28 cellular contexts compared by ENCODE assay signal in the genomic region with DNA sequence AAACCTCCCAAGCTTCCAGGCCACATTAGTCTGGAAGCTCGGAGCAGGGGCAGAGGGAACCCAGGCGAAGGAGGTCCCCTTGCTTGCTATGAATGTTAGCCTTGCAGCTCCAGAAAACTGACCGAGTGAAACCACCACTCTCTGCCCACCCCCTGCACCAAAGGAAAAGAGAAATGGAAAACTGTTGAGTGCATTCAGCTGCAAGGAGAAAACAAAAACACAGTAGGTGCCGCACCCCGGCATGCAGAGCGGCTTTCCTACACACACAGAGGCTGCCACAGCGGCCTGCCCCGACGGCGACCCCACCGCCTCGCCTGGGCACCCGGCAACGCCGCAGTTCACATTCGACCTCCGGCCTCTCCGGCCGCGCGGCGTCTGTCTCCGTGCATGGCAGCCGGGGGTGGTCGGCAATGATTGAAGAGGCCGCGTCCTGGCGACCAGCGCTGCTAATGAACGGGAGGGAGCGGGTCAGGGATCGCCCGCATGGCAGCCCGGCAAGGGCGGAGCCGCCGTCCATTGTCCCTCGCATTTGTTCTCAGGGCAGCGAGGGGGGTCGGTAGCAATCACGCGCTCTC.
"Had no signal": no experiment of that assay in that cellular context is flagged by ENCODE, and none has a peak within 500 bp of the region (broad histone marks: within the 10 kb centered on the region; RNA-seq: fewer than 3 reads in every experiment).

No MANE protein-coding gene starts in this region.

- H3K4me1 ChIP-seq: vagina had no signal

- H3K4me1 Mint-ChIP-seq: activated naive CD4-positive, alpha-beta T cell treated with anti-CD3 and anti-CD28 coated beads, Interleukin-2, amount 50 U/mL, for 24 hours; activated naive CD8-positive, alpha-beta T cell treated with anti-CD3 and anti-CD28 coated beads, Interleukin-2, amount 50 U/mL, for 24 hours; activated T-helper 17 cell treated with anti-CD3 and anti-CD28 coated beads, Interleukin-2, amount 50 U/mL, for 72 hours; central memory CD8-positive, alpha-beta T cell; mesothelial cell of epicardium; naive B cell; T-helper 17 cell had no signal

- H3K36me3 ChIP-seq: thoracic aorta, vagina, WERI-Rb-1 had no signal

- DNase-seq: activated CD4-positive, alpha-beta T cell treated with anti-CD3 and anti-CD28 coated beads for 48 hours; activated CD4-positive, alpha-beta T cell treated with anti-CD3 and anti-CD28 coated beads, Interleukin-2, amount 50 U/mL, for 48 hours; activated CD8-positive, alpha-beta memory T cell treated with anti-CD3 and anti-CD28 coated beads, Interleukin-2, amount 50 U/mL, for 4 hours; activated gamma-delta T cell treated with Interleukin-2 at 50 U/mL for 16 hours; activated naive CD8-positive, alpha-beta T cell treated with anti-CD3 and anti-CD28 coated beads, Interleukin-2, amount 50 U/mL, for 24 hours; activated T-cell treated with anti-CD3 and anti-CD28 coated beads, Interleukin-2, amount 50 U/mL, for 4 hours; foreskin fibroblast; left colon; mammary epithelial cell; naive B cell; stimulated activated CD4-positive, alpha-beta T cell treated with anti-CD3 and anti-CD28 coated beads, Interleukin-12 subunit alpha, Interleukin-12 subunit beta, amount 100 ng/mL, for 4 hours; stimulated activated CD4-positive, alpha-beta T cell treated with anti-CD3 and anti-CD28 coated beads, Interleukin-4, amount 100 ng/mL, for 1 hour; stimulated activated naive CD8-positive, alpha-beta T cell treated with anti-CD3 and anti-CD28 coated beads, Interleukin-15, Interleukin-2, amounts not matched to agents 100 U/mL and 50 U/mL, for 24 hours; SW 1271; T-helper 17 cell; T1000; WERI-Rb-1 had no signal

- H3K4me3 ChIP-seq: skin epidermis, thoracic aorta, vagina had no signal

- H3K9me3 Mint-ChIP-seq: activated naive CD4-positive, alpha-beta T cell treated with anti-CD3 and anti-CD28 coated beads, Interleukin-2, amount 50 U/mL, for 24 hours; type B pancreatic cell had no signal

- ATAC-seq: activated CD4-positive, CD25-positive, alpha-beta regulatory T cell treated with anti-CD3 and anti-CD28 coated beads, Interleukin-2, amount 50 U/mL, for 24 hours; activated naive CD8-positive, alpha-beta T cell treated with anti-CD3 and anti-CD28 coated beads, Interleukin-2, amount 50 U/mL, for 24 hours; activated T-cell treated with anti-CD3 and anti-CD28 coated beads, Interleukin-2, amount 50 U/mL, for 4 hours; activated T-helper 17 cell treated with anti-CD3 and anti-CD28 coated beads, Interleukin-2, amount 50 U/mL, for 72 hours; esophagus mucosa; left colon; stimulated activated naive CD8-positive, alpha-beta T cell treated with anti-CD3 and anti-CD28 coated beads, Interleukin-15, Interleukin-2, amounts not matched to agents 100 U/mL and 50 U/mL, for 24 hours; T-helper 17 cell had no signal

- H3K4me3 Mint-ChIP-seq: activated naive CD4-positive, alpha-beta T cell treated with anti-CD3 and anti-CD28 coated beads, Interleukin-2, amount 50 U/mL, for 24 hours; activated naive CD8-positive, alpha-beta T cell treated with anti-CD3 and anti-CD28 coated beads, Interleukin-2, amount 50 U/mL, for 24 hours; activated T-cell treated with anti-CD3 and anti-CD28 coated beads, Interleukin-2, amount 50 U/mL, for 4 hours; activated T-helper 17 cell treated with anti-CD3 and anti-CD28 coated beads, Interleukin-2, amount 50 U/mL, for 72 hours; central memory CD8-positive, alpha-beta T cell; mesothelial cell of epicardium; naive B cell; T-helper 17 cell; type B pancreatic cell had no signal

- H3K36me3 Mint-ChIP-seq: activated naive CD4-positive, alpha-beta T cell treated with anti-CD3 and anti-CD28 coated beads, Interleukin-2, amount 50 U/mL, for 24 hours; mesothelial cell of epicardium; type B pancreatic cell had no signal

- H3K27me3 ChIP-seq: vagina had no signal

- H3K27me3 Mint-ChIP-seq: activated naive CD4-positive, alpha-beta T cell treated with anti-CD3 and anti-CD28 coated beads, Interleukin-2, amount 50 U/mL, for 24 hours; activated naive CD8-positive, alpha-beta T cell treated with anti-CD3 and anti-CD28 coated beads, Interleukin-2, amount 50 U/mL, for 24 hours; activated T-helper 17 cell treated with anti-CD3 and anti-CD28 coated beads, Interleukin-2, amount 50 U/mL, for 72 hours; naive B cell; T-helper 17 cell; type B pancreatic cell had no signal

- H3K9me3 ChIP-seq: thoracic aorta, vagina had no signal

- H3K27ac ChIP-seq: skin epidermis, thoracic aorta, vagina, WERI-Rb-1 had no signal

- H3K27ac Mint-ChIP-seq: activated naive CD4-positive, alpha-beta T cell treated with anti-CD3 and anti-CD28 coated beads, Interleukin-2, amount 50 U/mL, for 24 hours; activated naive CD8-positive, alpha-beta T cell treated with anti-CD3 and anti-CD28 coated beads, Interleukin-2, amount 50 U/mL, for 24 hours; activated T-helper 17 cell treated with anti-CD3 and anti-CD28 coated beads, Interleukin-2, amount 50 U/mL, for 72 hours; mesothelial cell of epicardium; naive B cell; progenitor cell of endocrine pancreas; T-helper 17 cell; type B pancreatic cell had no signal
